In genomic region chr11:65478411-65479183, GRCh38 we compare ENCODE assay signal across 1 cellular context.
A peak's percentile ranks its signal among the peaks of the same experiment; 100 is the strongest.
TF ChIP-seq lines count a peak whose summit lies in the region.

No MANE protein-coding gene starts in this region.

TF ChIP-seq in HepG2, 621 proteins besides CTCF, POLR2A, EP300 and RAD21 (continued from another document and continues in another):
- no peak for TF ChIP-seq SNAPC4 (CRISPR knock-in tag; IDR thresholded peaks at IDR 0.05)
- peak; percentile 29 for TF ChIP-seq HNRNPLL (IDR thresholded peaks at IDR 0.05; ENCODE audit: low read depth, low read length, poor library complexity, severe bottlenecking)
- TF ChIP-seq ZNF280D (CRISPR knock-in tag; IDR thresholded peaks at IDR 0.05): 0 out of 2 replicates have a peak, but pooled peaks have one; percentile 15
- TF ChIP-seq, protein P1, sequence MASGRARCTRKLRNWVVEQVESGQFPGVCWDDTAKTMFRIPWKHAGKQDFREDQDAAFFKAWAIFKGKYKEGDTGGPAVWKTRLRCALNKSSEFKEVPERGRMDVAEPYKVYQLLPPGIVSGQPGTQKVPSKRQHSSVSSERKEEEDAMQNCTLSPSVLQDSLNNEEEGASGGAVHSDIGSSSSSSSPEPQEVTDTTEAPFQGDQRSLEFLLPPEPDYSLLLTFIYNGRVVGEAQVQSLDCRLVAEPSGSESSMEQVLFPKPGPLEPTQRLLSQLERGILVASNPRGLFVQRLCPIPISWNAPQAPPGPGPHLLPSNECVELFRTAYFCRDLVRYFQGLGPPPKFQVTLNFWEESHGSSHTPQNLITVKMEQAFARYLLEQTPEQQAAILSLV (CRISPR knock-in tag; IDR thresholded peaks at IDR 0.05; ENCODE audit: borderline replicate concordance): no peak
- TF ChIP-seq FIP1L1 (IDR thresholded peaks at IDR 0.05; ENCODE audit: borderline replicate concordance, insufficient read depth, low read depth, low read length): no peak
- TF ChIP-seq AHR (CRISPR knock-in tag; IDR thresholded peaks at IDR 0.05): no peak
- TF ChIP-seq, protein P2, sequence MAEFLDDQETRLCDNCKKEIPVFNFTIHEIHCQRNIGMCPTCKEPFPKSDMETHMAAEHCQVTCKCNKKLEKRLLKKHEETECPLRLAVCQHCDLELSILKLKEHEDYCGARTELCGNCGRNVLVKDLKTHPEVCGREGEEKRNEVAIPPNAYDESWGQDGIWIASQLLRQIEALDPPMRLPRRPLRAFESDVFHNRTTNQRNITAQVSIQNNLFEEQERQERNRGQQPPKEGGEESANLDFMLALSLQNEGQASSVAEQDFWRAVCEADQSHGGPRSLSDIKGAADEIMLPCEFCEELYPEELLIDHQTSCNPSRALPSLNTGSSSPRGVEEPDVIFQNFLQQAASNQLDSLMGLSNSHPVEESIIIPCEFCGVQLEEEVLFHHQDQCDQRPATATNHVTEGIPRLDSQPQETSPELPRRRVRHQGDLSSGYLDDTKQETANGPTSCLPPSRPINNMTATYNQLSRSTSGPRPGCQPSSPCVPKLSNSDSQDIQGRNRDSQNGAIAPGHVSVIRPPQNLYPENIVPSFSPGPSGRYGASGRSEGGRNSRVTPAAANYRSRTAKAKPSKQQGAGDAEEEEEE (CRISPR knock-in tag; IDR thresholded peaks at IDR 0.05; ENCODE audit: borderline replicate concordance): no peak
- TF ChIP-seq, protein P3, sequence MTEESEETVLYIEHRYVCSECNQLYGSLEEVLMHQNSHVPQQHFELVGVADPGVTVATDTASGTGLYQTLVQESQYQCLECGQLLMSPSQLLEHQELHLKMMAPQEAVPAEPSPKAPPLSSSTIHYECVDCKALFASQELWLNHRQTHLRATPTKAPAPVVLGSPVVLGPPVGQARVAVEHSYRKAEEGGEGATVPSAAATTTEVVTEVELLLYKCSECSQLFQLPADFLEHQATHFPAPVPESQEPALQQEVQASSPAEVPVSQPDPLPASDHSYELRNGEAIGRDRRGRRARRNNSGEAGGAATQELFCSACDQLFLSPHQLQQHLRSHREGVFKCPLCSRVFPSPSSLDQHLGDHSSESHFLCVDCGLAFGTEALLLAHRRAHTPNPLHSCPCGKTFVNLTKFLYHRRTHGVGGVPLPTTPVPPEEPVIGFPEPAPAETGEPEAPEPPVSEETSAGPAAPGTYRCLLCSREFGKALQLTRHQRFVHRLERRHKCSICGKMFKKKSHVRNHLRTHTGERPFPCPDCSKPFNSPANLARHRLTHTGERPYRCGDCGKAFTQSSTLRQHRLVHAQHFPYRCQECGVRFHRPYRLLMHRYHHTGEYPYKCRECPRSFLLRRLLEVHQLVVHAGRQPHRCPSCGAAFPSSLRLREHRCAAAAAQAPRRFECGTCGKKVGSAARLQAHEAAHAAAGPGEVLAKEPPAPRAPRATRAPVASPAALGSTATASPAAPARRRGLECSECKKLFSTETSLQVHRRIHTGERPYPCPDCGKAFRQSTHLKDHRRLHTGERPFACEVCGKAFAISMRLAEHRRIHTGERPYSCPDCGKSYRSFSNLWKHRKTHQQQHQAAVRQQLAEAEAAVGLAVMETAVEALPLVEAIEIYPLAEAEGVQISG (CRISPR knock-in tag; IDR thresholded peaks at IDR 0.05): 0 out of 2 replicates have a peak, but pooled peaks have one; percentile 6
- TF ChIP-seq ZNF138 (CRISPR knock-in tag; IDR thresholded peaks at IDR 0.05; ENCODE audit: low read depth): 0 out of 2 replicates have a peak, but pooled peaks have one; percentile 8
- TF ChIP-seq HMG20B (CRISPR knock-in tag; conservative IDR thresholded peaks at IDR 0.05): no peak
- TF ChIP-seq, protein P4, sequence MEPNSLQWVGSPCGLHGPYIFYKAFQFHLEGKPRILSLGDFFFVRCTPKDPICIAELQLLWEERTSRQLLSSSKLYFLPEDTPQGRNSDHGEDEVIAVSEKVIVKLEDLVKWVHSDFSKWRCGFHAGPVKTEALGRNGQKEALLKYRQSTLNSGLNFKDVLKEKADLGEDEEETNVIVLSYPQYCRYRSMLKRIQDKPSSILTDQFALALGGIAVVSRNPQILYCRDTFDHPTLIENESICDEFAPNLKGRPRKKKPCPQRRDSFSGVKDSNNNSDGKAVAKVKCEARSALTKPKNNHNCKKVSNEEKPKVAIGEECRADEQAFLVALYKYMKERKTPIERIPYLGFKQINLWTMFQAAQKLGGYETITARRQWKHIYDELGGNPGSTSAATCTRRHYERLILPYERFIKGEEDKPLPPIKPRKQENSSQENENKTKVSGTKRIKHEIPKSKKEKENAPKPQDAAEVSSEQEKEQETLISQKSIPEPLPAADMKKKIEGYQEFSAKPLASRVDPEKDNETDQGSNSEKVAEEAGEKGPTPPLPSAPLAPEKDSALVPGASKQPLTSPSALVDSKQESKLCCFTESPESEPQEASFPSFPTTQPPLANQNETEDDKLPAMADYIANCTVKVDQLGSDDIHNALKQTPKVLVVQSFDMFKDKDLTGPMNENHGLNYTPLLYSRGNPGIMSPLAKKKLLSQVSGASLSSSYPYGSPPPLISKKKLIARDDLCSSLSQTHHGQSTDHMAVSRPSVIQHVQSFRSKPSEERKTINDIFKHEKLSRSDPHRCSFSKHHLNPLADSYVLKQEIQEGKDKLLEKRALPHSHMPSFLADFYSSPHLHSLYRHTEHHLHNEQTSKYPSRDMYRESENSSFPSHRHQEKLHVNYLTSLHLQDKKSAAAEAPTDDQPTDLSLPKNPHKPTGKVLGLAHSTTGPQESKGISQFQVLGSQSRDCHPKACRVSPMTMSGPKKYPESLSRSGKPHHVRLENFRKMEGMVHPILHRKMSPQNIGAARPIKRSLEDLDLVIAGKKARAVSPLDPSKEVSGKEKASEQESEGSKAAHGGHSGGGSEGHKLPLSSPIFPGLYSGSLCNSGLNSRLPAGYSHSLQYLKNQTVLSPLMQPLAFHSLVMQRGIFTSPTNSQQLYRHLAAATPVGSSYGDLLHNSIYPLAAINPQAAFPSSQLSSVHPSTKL (CRISPR knock-in tag; IDR thresholded peaks at IDR 0.05): 0 out of 2 replicates have a peak, but pooled peaks have one; percentile 12
- TF ChIP-seq ZNF333 (CRISPR knock-in tag; IDR thresholded peaks at IDR 0.05; ENCODE audit: borderline replicate concordance): no peak
- TF ChIP-seq ZFP90 (CRISPR knock-in tag; IDR thresholded peaks at IDR 0.05; ENCODE audit: borderline replicate concordance): no peak
- no peak for TF ChIP-seq EZH2 (conservative IDR thresholded peaks at IDR 0.05; ENCODE audit: low read depth, low read length)
- TF ChIP-seq GLI4 (CRISPR knock-in tag; IDR thresholded peaks at IDR 0.05; ENCODE audit: borderline replicate concordance): no peak
- TF ChIP-seq SALL2 (CRISPR knock-in tag; IDR thresholded peaks at IDR 0.05): peak; percentile 43; the same call in 1 of the 2 replicates
- TF ChIP-seq CBX2 (IDR thresholded peaks at IDR 0.05; ENCODE audit: low read depth, low read length): no peak
- no peak for TF ChIP-seq CBX2 (CRISPR knock-in tag; IDR thresholded peaks at IDR 0.05; ENCODE audit: low read depth)
- TF ChIP-seq ZFP91 (CRISPR knock-in tag; IDR thresholded peaks at IDR 0.05; ENCODE audit: borderline replicate concordance): peak; percentile 45; the same call in 1 of the 2 replicates
- TF ChIP-seq, protein P5, sequence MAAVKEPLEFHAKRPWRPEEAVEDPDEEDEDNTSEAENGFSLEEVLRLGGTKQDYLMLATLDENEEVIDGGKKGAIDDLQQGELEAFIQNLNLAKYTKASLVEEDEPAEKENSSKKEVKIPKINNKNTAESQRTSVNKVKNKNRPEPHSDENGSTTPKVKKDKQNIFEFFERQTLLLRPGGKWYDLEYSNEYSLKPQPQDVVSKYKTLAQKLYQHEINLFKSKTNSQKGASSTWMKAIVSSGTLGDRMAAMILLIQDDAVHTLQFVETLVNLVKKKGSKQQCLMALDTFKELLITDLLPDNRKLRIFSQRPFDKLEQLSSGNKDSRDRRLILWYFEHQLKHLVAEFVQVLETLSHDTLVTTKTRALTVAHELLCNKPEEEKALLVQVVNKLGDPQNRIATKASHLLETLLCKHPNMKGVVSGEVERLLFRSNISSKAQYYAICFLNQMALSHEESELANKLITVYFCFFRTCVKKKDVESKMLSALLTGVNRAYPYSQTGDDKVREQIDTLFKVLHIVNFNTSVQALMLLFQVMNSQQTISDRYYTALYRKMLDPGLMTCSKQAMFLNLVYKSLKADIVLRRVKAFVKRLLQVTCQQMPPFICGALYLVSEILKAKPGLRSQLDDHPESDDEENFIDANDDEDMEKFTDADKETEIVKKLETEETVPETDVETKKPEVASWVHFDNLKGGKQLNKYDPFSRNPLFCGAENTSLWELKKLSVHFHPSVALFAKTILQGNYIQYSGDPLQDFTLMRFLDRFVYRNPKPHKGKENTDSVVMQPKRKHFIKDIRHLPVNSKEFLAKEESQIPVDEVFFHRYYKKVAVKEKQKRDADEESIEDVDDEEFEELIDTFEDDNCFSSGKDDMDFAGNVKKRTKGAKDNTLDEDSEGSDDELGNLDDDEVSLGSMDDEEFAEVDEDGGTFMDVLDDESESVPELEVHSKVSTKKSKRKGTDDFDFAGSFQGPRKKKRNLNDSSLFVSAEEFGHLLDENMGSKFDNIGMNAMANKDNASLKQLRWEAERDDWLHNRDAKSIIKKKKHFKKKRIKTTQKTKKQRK (IDR thresholded peaks at IDR 0.05; ENCODE audit: low read length): no peak
- no peak for TF ChIP-seq TP53 (CRISPR knock-in tag; conservative IDR thresholded peaks at IDR 0.05)
- TF ChIP-seq KLF11 (CRISPR knock-in tag; IDR thresholded peaks at IDR 0.05): no peak
- no peak for TF ChIP-seq TAF15 (IDR thresholded peaks at IDR 0.05; ENCODE audit: low read depth, low read length, poor library complexity, severe bottlenecking)
- no peak for TF ChIP-seq RARA (CRISPR knock-in tag; IDR thresholded peaks at IDR 0.05)
- no peak for TF ChIP-seq HHEX (CRISPR knock-in tag; IDR thresholded peaks at IDR 0.05)
- TF ChIP-seq REXO4 (CRISPR knock-in tag; IDR thresholded peaks at IDR 0.05; ENCODE audit: borderline replicate concordance): no peak
- no peak for TF ChIP-seq KLF12 (CRISPR knock-in tag; IDR thresholded peaks at IDR 0.05; ENCODE audit: borderline replicate concordance)
- no peak for TF ChIP-seq ZNF235 (CRISPR knock-in tag; IDR thresholded peaks at IDR 0.05; ENCODE audit: borderline replicate concordance)
